15 cellular contexts compared by ENCODE assay signal in the genomic region with DNA sequence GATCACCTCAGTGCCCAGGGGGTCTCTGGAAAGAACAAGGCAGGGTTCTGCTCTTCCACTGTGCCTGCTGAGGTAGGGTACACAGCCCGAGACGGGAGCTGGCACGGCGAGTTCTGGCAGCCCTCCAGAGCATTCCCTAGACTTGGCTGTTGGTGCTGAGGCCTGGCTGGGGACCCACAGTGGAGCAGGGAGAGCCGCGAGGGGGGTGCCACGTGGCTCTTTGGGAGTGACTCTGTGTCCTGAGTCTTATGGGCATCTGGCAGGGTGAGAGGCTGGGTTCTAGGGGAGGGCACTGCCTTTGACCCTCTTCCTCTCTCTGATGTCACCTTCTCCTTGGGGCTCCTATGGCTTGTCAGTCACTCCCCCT.
DNase-seq lines count a peak whose midpoint lies in the region; ATAC-seq and TF ChIP-seq lines count a peak whose summit lies in the region.
"Had no signal": no experiment of that assay in that cellular context is flagged by ENCODE, and none has a peak within 500 bp of the region (broad histone marks: within the 10 kb centered on the region; RNA-seq: fewer than 3 reads in every experiment).

No MANE protein-coding gene starts in this region.

- H3K27me3 ChIP-seq in right atrium auricular region: no peaks in the 10 kb centered on the region
- no peaks in the 10 kb centered on the region for H3K27me3 ChIP-seq in heart left ventricle
- H3K27me3 ChIP-seq in prostate gland (replicated peaks; ENCODE audit: insufficient read depth): no peaks in the 10 kb centered on the region
- H3K27me3 ChIP-seq: hepatocyte, Peyer's patch had no signal

- H3K4me1 ChIP-seq in right atrium auricular region: peaks cover 0 to 15% of the 10 kb centered on the region in 2 donors
- H3K4me1 ChIP-seq in heart left ventricle: peaks cover 0 to 14% (median 2%) of the 10 kb centered on the region in 12 donors
- H3K4me1 ChIP-seq in prostate gland (replicated peaks): no peaks in the 10 kb centered on the region
- H3K4me1 ChIP-seq: Peyer's patch had no signal

- H3K27ac ChIP-seq in right atrium auricular region (peak overlapping the region in 1 of 2 donors; percentile 1), heart left ventricle (peak overlapping the region in 1 of 12 donors; percentile 3), prostate gland (no peak overlapping the region)
- H3K27ac ChIP-seq: hepatocyte, Peyer's patch had no signal

- H3K9me3 ChIP-seq in right atrium auricular region (no peaks in the 10 kb centered on the region), heart left ventricle (no peaks in the 10 kb centered on the region), prostate gland (no peaks in the 10 kb centered on the region)
- H3K9me3 ChIP-seq: Peyer's patch had no signal

- intact Hi-C loops in Right ventricle myocardium inferior (cut with DNase I): no loop called here
- intact Hi-C loops in heart left ventricle (cut with DNase I): no loop called here
- intact Hi-C loops in prostate gland (cut with DNase I): no loop called here

- H3K36me3 ChIP-seq in right atrium auricular region (no peaks in the 10 kb centered on the region), heart left ventricle (no peaks in the 10 kb centered on the region), prostate gland (no peaks in the 10 kb centered on the region)
- H3K36me3 ChIP-seq: Peyer's patch had no signal

- no peak overlapping the region for H3K4me3 ChIP-seq in right atrium auricular region
- no peak overlapping the region for H3K4me3 ChIP-seq in heart left ventricle
- no peak overlapping the region for H3K4me3 ChIP-seq in prostate gland
- H3K4me3 ChIP-seq: hepatocyte, Peyer's patch had no signal

- TF ChIP-seq POLR2A in heart left ventricle (IDR thresholded peaks at IDR 0.05) (no peak), prostate gland (IDR thresholded peaks at IDR 0.05) (no peak)

- 20 to 56% (median 43%) methylated on average over 4 to 7 of the region's 7 CpGs for WGBS in heart left ventricle, 4 donors
- WGBS in prostate gland: 22% methylated on average over 7 of the region's 7 CpGs

- ATAC-seq in Right ventricle myocardium inferior (peak; percentile 85), heart left ventricle (peak; percentile 89 to 96 (median 90)), GM21529 (IDR thresholded peaks at IDR 0.05; ENCODE audit: unreplicated experiment) (no peak), GM18907 (IDR thresholded peaks at IDR 0.05; ENCODE audit: unreplicated experiment) (no peak), GM21360 (IDR thresholded peaks at IDR 0.05; ENCODE audit: unreplicated experiment) (no peak)
- ATAC-seq: activated CD8-positive, alpha-beta T cell treated with anti-CD3 and anti-CD28 coated beads, Interleukin-2, amount 10 ng/mL, durations not matched to agents 7 days and 5 days; activated T-helper 17 cell treated with anti-CD3 and anti-CD28 coated beads, Interleukin-2, amount 50 U/mL, for 72 hours had no signal

- TF ChIP-seq CTCF in right atrium auricular region (IDR thresholded peaks at IDR 0.05): no peak
- TF ChIP-seq CTCF in heart left ventricle (IDR thresholded peaks at IDR 0.05): no peak
- no peak for TF ChIP-seq CTCF in prostate gland (IDR thresholded peaks at IDR 0.05)

- DNase-seq in Right ventricle myocardium inferior (ENCODE audit: missing footprints) (peak; percentile 83), right atrium auricular region (ENCODE audit: low spot score) (no peak), heart left ventricle (peak; percentile 77 to 88 (median 87)), prostate gland (ENCODE audit: low spot score) (peak; percentile 23), GM03348 (ENCODE audit: low spot score) (no peak)
- DNase-seq: activated CD8-positive, alpha-beta T cell treated with anti-CD3 and anti-CD28 coated beads, Interleukin-2, amount 10 ng/mL, durations not matched to agents 7 days and 5 days; amniotic stem cell; GOT3; kidney glomerular epithelial cell; Peyer's patch had no signal

Comparison
In these comparisons a context has a peak if more than half of its experiments do, and no peak if none do; other contexts are left out.
1. DNase-seq: peak in Right ventricle myocardium inferior (single experiment), heart left ventricle (5 of 5) and prostate gland (single experiment); none in right atrium auricular region (single experiment) and GM03348 (single experiment).
2. ATAC-seq: peak in Right ventricle myocardium inferior (single experiment) and heart left ventricle (4 of 4); none in GM21529 (single experiment), GM18907 (single experiment) and GM21360 (single experiment).